Comparison of ENCODE assay signal across 28 cellular contexts in genomic region chr7:21243265-21243664, GRCh38.
"Had no signal": no experiment of that assay in that cellular context is flagged by ENCODE, and none has a peak within 500 bp of the region (broad histone marks: within the 10 kb centered on the region; RNA-seq: fewer than 3 reads in every experiment).

No MANE protein-coding gene starts in this region.

- H3K9me3 Mint-ChIP-seq: dendritic cell treated with granulocyte-macrophage colony-stimulating factor and Interleukin-4, amounts not matched to agents 40 ng/mL and 50 ng/mL, for 4 days; nephron; stimulated activated effector memory CD8-positive, alpha-beta T cell treated with anti-CD3 and anti-CD28 coated beads, Interleukin-12 subunit alpha, Interleukin-12 subunit beta, amount 100 ng/mL, for 72 hours had no signal

- H3K4me3 Mint-ChIP-seq: dendritic cell treated with granulocyte-macrophage colony-stimulating factor and Interleukin-4, amounts not matched to agents 40 ng/mL and 50 ng/mL, for 4 days; naive thymus-derived CD4-positive, alpha-beta T cell; nephron; stimulated activated effector memory CD8-positive, alpha-beta T cell treated with anti-CD3 and anti-CD28 coated beads, Interleukin-12 subunit alpha, Interleukin-12 subunit beta, amount 100 ng/mL, for 72 hours had no signal

- H3K27ac Mint-ChIP-seq: dendritic cell treated with granulocyte-macrophage colony-stimulating factor and Interleukin-4, amounts not matched to agents 40 ng/mL and 50 ng/mL, for 4 days; naive thymus-derived CD4-positive, alpha-beta T cell; nephron; stimulated activated effector memory CD8-positive, alpha-beta T cell treated with anti-CD3 and anti-CD28 coated beads, Interleukin-12 subunit alpha, Interleukin-12 subunit beta, amount 100 ng/mL, for 72 hours had no signal

- H3K27me3 ChIP-seq: colonic mucosa, right atrium auricular region had no signal

- H3K27ac ChIP-seq: colonic mucosa, esophagus squamous epithelium, left lung, prostate gland, right atrium auricular region, stomach, thyroid gland had no signal

- ATAC-seq: left cardiac atrium; left lung; naive thymus-derived CD4-positive, alpha-beta T cell; sciatic nerve; stimulated activated effector memory CD8-positive, alpha-beta T cell treated with anti-CD3 and anti-CD28 coated beads, Interleukin-12 subunit alpha, Interleukin-12 subunit beta, amount 100 ng/mL, for 72 hours had no signal

- FAIRE-seq: endometrium, islet of Langerhans had no signal

- H3K4me1 Mint-ChIP-seq: naive thymus-derived CD4-positive, alpha-beta T cell; nephron; stimulated activated effector memory CD8-positive, alpha-beta T cell treated with anti-CD3 and anti-CD28 coated beads, Interleukin-12 subunit alpha, Interleukin-12 subunit beta, amount 100 ng/mL, for 72 hours had no signal

- H3K4me2 ChIP-seq: smooth muscle cell had no signal

- H3K4me3 ChIP-seq: colonic mucosa, esophagus squamous epithelium, left lung, prostate gland, right atrium auricular region, smooth muscle cell, stomach, thyroid gland had no signal

- H3K36me3 Mint-ChIP-seq: stimulated activated effector memory CD8-positive, alpha-beta T cell treated with anti-CD3 and anti-CD28 coated beads, Interleukin-12 subunit alpha, Interleukin-12 subunit beta, amount 100 ng/mL, for 72 hours had no signal

- H3K9me3 ChIP-seq: colonic mucosa, esophagus squamous epithelium, left lung, prostate gland, right atrium auricular region, stomach, thyroid gland had no signal

- H3K36me3 ChIP-seq: colonic mucosa, esophagus squamous epithelium, left lung, prostate gland, right atrium auricular region, stomach, thyroid gland had no signal

- H3K4me1 ChIP-seq: colonic mucosa, esophagus squamous epithelium, left lung, prostate gland, right atrium auricular region, stomach, thyroid gland had no signal

- DNase-seq: colonic mucosa; effector memory CD4-positive, alpha-beta T cell; erythroblast; esophagus squamous epithelium; foreskin melanocyte; hypothalamus; left cardiac atrium; left lung; mesenchymal stem cell; midbrain; naive thymus-derived CD4-positive, alpha-beta T cell; nucleus accumbens; stimulated activated CD4-positive, alpha-beta T cell treated with anti-CD3 and anti-CD28 coated beads, Interleukin-12 subunit alpha, Interleukin-12 subunit beta, amount 100 ng/mL, for 4 hours; stimulated activated CD4-positive, alpha-beta T cell treated with anti-CD3 and anti-CD28 coated beads, Interleukin-1b, Interleukin-23, amount 100 ng/mL, for 48 hours; stimulated activated CD4-positive, alpha-beta T cell treated with anti-CD3 and anti-CD28 coated beads, Interleukin-4, amount 100 ng/mL, for 1 hour; stimulated activated naive CD4-positive, alpha-beta T cell treated with Interleukin-2 at 50 U/mL for 16 hours; stomach; thyroid gland; trophoblast cell had no signal
